In genomic region chr4:93416337-93417102, GRCh38 we compare ENCODE assay signal across 2 cellular contexts.
TF ChIP-seq lines count a peak whose summit lies in the region.

No MANE protein-coding gene starts in this region.

TF ChIP-seq in neural cell, 6 proteins besides CTCF, POLR2A, EP300 and RAD21 (continued from another document):
- TF ChIP-seq REST (IDR thresholded peaks at IDR 0.05; ENCODE audit: borderline replicate concordance): no peak
- no peak for TF ChIP-seq EZH2 (IDR thresholded peaks at IDR 0.05; ENCODE audit: borderline replicate concordance, insufficient read depth, low read length, poor library complexity, severe bottlenecking)
- TF ChIP-seq MXI1 (conservative IDR thresholded peaks at IDR 0.05; ENCODE audit: poor library complexity, severe bottlenecking): no peak
TF ChIP-seq in neural cell: peak in this region for 0.

TF ChIP-seq in GM23338, 12 proteins besides CTCF, POLR2A, EP300 and RAD21 (continued from another document):
- TF ChIP-seq, protein P1, sequence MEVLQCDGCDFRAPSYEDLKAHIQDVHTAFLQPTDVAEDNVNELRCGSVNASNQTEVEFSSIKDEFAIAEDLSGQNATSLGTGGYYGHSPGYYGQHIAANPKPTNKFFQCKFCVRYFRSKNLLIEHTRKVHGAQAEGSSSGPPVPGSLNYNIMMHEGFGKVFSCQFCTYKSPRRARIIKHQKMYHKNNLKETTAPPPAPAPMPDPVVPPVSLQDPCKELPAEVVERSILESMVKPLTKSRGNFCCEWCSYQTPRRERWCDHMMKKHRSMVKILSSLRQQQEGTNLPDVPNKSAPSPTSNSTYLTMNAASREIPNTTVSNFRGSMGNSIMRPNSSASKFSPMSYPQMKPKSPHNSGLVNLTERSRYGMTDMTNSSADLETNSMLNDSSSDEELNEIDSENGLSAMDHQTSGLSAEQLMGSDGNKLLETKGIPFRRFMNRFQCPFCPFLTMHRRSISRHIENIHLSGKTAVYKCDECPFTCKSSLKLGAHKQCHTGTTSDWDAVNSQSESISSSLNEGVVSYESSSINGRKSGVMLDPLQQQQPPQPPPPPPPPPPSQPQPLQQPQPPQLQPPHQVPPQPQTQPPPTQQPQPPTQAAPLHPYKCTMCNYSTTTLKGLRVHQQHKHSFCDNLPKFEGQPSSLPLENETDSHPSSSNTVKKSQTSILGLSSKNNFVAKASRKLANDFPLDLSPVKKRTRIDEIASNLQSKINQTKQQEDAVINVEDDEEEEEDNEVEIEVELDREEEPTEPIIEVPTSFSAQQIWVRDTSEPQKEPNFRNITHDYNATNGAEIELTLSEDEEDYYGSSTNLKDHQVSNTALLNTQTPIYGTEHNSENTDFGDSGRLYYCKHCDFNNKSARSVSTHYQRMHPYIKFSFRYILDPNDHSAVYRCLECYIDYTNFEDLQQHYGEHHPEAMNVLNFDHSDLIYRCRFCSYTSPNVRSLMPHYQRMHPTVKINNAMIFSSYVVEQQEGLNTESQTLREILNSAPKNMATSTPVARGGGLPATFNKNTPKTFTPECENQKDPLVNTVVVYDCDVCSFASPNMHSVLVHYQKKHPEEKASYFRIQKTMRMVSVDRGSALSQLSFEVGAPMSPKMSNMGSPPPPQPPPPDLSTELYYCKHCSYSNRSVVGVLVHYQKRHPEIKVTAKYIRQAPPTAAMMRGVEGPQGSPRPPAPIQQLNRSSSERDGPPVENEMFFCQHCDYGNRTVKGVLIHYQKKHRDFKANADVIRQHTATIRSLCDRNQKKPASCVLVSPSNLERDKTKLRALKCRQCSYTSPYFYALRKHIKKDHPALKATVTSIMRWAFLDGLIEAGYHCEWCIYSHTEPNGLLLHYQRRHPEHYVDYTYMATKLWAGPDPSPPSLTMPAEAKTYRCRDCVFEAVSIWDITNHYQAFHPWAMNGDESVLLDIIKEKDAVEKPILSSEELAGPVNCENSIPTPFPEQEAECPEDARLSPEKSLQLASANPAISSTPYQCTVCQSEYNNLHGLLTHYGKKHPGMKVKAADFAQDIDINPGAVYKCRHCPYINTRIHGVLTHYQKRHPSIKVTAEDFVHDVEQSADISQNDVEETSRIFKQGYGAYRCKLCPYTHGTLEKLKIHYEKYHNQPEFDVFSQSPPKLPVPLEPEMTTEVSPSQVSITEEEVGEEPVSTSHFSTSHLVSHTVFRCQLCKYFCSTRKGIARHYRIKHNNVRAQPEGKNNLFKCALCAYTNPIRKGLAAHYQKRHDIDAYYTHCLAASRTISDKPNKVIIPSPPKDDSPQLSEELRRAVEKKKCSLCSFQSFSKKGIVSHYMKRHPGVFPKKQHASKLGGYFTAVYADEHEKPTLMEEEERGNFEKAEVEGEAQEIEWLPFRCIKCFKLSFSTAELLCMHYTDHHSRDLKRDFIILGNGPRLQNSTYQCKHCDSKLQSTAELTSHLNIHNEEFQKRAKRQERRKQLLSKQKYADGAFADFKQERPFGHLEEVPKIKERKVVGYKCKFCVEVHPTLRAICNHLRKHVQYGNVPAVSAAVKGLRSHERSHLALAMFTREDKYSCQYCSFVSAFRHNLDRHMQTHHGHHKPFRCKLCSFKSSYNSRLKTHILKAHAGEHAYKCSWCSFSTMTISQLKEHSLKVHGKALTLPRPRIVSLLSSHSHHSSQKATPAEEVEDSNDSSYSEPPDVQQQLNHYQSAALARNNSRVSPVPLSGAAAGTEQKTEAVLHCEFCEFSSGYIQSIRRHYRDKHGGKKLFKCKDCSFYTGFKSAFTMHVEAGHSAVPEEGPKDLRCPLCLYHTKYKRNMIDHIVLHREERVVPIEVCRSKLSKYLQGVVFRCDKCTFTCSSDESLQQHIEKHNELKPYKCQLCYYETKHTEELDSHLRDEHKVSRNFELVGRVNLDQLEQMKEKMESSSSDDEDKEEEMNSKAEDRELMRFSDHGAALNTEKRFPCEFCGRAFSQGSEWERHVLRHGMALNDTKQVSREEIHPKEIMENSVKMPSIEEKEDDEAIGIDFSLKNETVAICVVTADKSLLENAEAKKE (CRISPR knock-in tag; IDR thresholded peaks at IDR 0.05): no peak
- TF ChIP-seq STAT1 (IDR thresholded peaks at IDR 0.05; ENCODE audit: unreplicated experiment) (no peak), POLR2AphosphoS5 (IDR thresholded peaks at IDR 0.05; ENCODE audit: low read depth) (no peak), REST (IDR thresholded peaks at IDR 0.05; ENCODE audit: unreplicated experiment) (no peak)
